In genomic region chr20:16283978-16284377, GRCh38 we compare ENCODE assay signal across 23 cellular contexts.
DNase-seq lines count a peak whose midpoint lies in the region; ATAC-seq and TF ChIP-seq lines count a peak whose summit lies in the region.
"Had no signal": no experiment of that assay in that cellular context is flagged by ENCODE, and none has a peak within 500 bp of the region (broad histone marks: within the 10 kb centered on the region; RNA-seq: fewer than 3 reads in every experiment).

No MANE protein-coding gene starts in this region.

- no peak overlapping the region for H3K14ac ChIP-seq in mesenchymal stem cell (ENCODE audit: low read length in 2 of 2)

- H3K4me3 ChIP-seq in adrenal gland (no peak overlapping the region), mesenchymal stem cell (ENCODE audit: insufficient read depth in 1 of 2, low read depth in 1 of 2, low read length in 2 of 2) (no peak overlapping the region), skeletal muscle satellite cell (ENCODE audit: low read length) (peak overlapping the region; percentile 17)
- H3K4me3 ChIP-seq: breast epithelium, esophagus squamous epithelium, HAP-1, tibial nerve had no signal

- H2BK12ac ChIP-seq in mesenchymal stem cell (ENCODE audit: low read length in 2 of 2): no peak overlapping the region

- no peak overlapping the region for H3K9ac ChIP-seq in mesenchymal stem cell (ENCODE audit: low read length)
- no peak overlapping the region for H3K9ac ChIP-seq in skeletal muscle satellite cell (ENCODE audit: low read depth, low read length)

- peaks cover 22 to 31% of the 10 kb centered on the region in 2 donors for H3K4me1 ChIP-seq in adrenal gland (replicated peaks in 1 of 2)
- peaks cover 15% of the 10 kb centered on the region for H3K4me1 ChIP-seq in mesenchymal stem cell (ENCODE audit: control insufficient read depth, insufficient read depth, low read depth, low read length)
- peaks cover 14% of the 10 kb centered on the region for H3K4me1 ChIP-seq in skeletal muscle satellite cell (ENCODE audit: control insufficient read depth, insufficient read depth, low read length)
- H3K4me1 ChIP-seq: breast epithelium, esophagus squamous epithelium, HAP-1, tibial nerve had no signal

- H3K36me3 ChIP-seq in adrenal gland (replicated peaks in 1 of 2) (no peaks in the 10 kb centered on the region), mesenchymal stem cell (ENCODE audit: control insufficient read depth in 1 of 2, insufficient read depth in 2 of 2, low read depth in 1 of 2, low read length in 2 of 2) (peaks cover 0 to 7% of the 10 kb centered on the region in 2 experiments), skeletal muscle satellite cell (ENCODE audit: insufficient read depth, low read length) (no peaks in the 10 kb centered on the region)
- H3K36me3 ChIP-seq: breast epithelium, HAP-1 had no signal

- no peak overlapping the region for H4K91ac ChIP-seq in mesenchymal stem cell (ENCODE audit: low read length)

- no peak overlapping the region for H3K18ac ChIP-seq in mesenchymal stem cell (ENCODE audit: low read depth in 1 of 2, low read length in 2 of 2)

- H2BK120ac ChIP-seq in mesenchymal stem cell (ENCODE audit: low read depth, low read length): no peak overlapping the region

- H2AK5ac ChIP-seq in mesenchymal stem cell (ENCODE audit: low read length, severe bottlenecking): peak overlapping the region; percentile 22

- DNase-seq in DMS53 (lab: John Stamatoyannopoulos, UW) (peak; percentile 11), DMS53 treated with DMSO at 0.1 percent for 48 hours (lab: John Stamatoyannopoulos, UW; ENCODE audit: unreplicated experiment) (no peak), adrenal gland (peak; percentile 65 to 88 (median 85)), mesenchymal stem cell (no peak)
- no peak for DNase-seq in stimulated activated CD4-positive, alpha-beta T cell treated with anti-CD3 and anti-CD28 coated beads, Interleukin-1b, Interleukin-23, amount 100 ng/mL, for 48 hours
- DNase-seq: activated CD8-positive, alpha-beta T cell treated with anti-CD3 and anti-CD28 coated beads for 36 hours; activated T-cell treated with anti-CD3 and anti-CD28 coated beads, Interleukin-2, amount 50 U/mL, for 24 hours; AML-193; Caco-2; effector memory CD8-positive, alpha-beta T cell; esophagus squamous epithelium; NCI-H1694; SHP77 treated with DMSO at 0.1 percent for 48 hours; stimulated activated CD4-positive, alpha-beta T cell treated with anti-CD3 and anti-CD28 coated beads, Interleukin-12 subunit alpha, Interleukin-12 subunit beta, amount 100 ng/mL, for 4 hours had no signal

- no peak for TF ChIP-seq POLR2A in adrenal gland (IDR thresholded peaks at IDR 0.05)

- H3K79me1 ChIP-seq in mesenchymal stem cell (replicated peaks; ENCODE audit: low read length, poor library complexity, severe bottlenecking): no peaks in the 10 kb centered on the region

- no peak overlapping the region for H3K23ac ChIP-seq in mesenchymal stem cell (ENCODE audit: low read length in 2 of 2)

- H3K9me3 ChIP-seq in adrenal gland (replicated peaks in 1 of 3) (no peaks in the 10 kb centered on the region), mesenchymal stem cell (ENCODE audit: control insufficient read depth, low read length) (no peaks in the 10 kb centered on the region), skeletal muscle satellite cell (replicated peaks; ENCODE audit: low read length) (no peaks in the 10 kb centered on the region)
- H3K9me3 ChIP-seq: breast epithelium, Caco-2, esophagus squamous epithelium, HAP-1, tibial nerve had no signal

- TF ChIP-seq CTCF in adrenal gland (IDR thresholded peaks at IDR 0.05): no peak

- H3K4me2 ChIP-seq in mesenchymal stem cell (ENCODE audit: low read length, poor library complexity, severe bottlenecking) (no peak overlapping the region), skeletal muscle satellite cell (ENCODE audit: low read length) (peak overlapping the region; percentile 14)

- H3K27me3 ChIP-seq in adrenal gland (no peaks in the 10 kb centered on the region), mesenchymal stem cell (ENCODE audit: control insufficient read depth in 1 of 2, insufficient read depth in 1 of 2, low read length in 2 of 2) (no peaks in the 10 kb centered on the region), skeletal muscle satellite cell (ENCODE audit: control insufficient read depth, insufficient read depth, low read length) (no peaks in the 10 kb centered on the region)
- H3K27me3 ChIP-seq: breast epithelium, esophagus squamous epithelium, tibial nerve had no signal

- H2BK15ac ChIP-seq in mesenchymal stem cell (ENCODE audit: low read depth, poor library complexity, severe bottlenecking): no peak overlapping the region

- no peak overlapping the region for H2AFZ ChIP-seq in mesenchymal stem cell (ENCODE audit: low read depth, low read length)

- intact Hi-C loops in adrenal gland (cut with DNase I): no loop called here

- H3K4ac ChIP-seq in mesenchymal stem cell (ENCODE audit: low read depth in 1 of 2, low read length in 2 of 2): no peak overlapping the region

- H3K27ac ChIP-seq in adrenal gland (peak overlapping the region in 3 of 5 donors; percentile 63 to 83 (median 70)), mesenchymal stem cell (ENCODE audit: low read length, poor library complexity, severe bottlenecking) (no peak overlapping the region)
- H3K27ac ChIP-seq: 22Rv1, breast epithelium, esophagus squamous epithelium, tibial nerve had no signal

- 24 to 54% (median 48%) methylated on average over 4 to 5 of the region's 5 CpGs for WGBS in adrenal gland, 4 donors
- WGBS in mesenchymal stem cell: 94% methylated on average over 5 of the region's 5 CpGs

- H2BK5ac ChIP-seq in mesenchymal stem cell (ENCODE audit: low read depth, low read length, poor library complexity, severe bottlenecking): no peak overlapping the region

- ATAC-seq in GM19328 (IDR thresholded peaks at IDR 0.05; ENCODE audit: unreplicated experiment): no peak
- ATAC-seq in GM19351 (IDR thresholded peaks at IDR 0.05; ENCODE audit: unreplicated experiment): no peak
- ATAC-seq: activated CD4-positive, CD25-positive, alpha-beta regulatory T cell treated with anti-CD3 and anti-CD28 coated beads, Interleukin-2, amount 50 U/mL, for 24 hours; activated CD8-positive, alpha-beta T cell treated with anti-CD3 and anti-CD28 coated beads for 36 hours; effector memory CD8-positive, alpha-beta T cell; left lobe of liver had no signal

- no peak overlapping the region for H4K8ac ChIP-seq in mesenchymal stem cell (ENCODE audit: low read length)

Comparison
In these comparisons a context has a peak if more than half of its experiments do, and no peak if none do; other contexts are left out.
1. DNase-seq: peak in DMS53 (single experiment) and adrenal gland (7 of 7); none in DMS53 treated with DMSO at 0.1 percent for 48 hours (single experiment), mesenchymal stem cell (single experiment) and stimulated activated CD4-positive, alpha-beta T cell treated with anti-CD3 and anti-CD28 coated beads, Interleukin-1b, Interleukin-23, amount 100 ng/mL, for 48 hours (single experiment).